Comparison of ENCODE assay signal across 7 cellular contexts in genomic region chr7:45848734-45849133, GRCh38. TPM values are rescaled to one million over a fixed set of nuclear protein-coding genes. Genes with fewer than 3 reads are reported as not detected.
"Had no signal": no experiment of that assay in that cellular context is flagged by ENCODE, and none has a peak within 500 bp of the region (broad histone marks: within the 10 kb centered on the region; RNA-seq: fewer than 3 reads in every experiment).

No MANE protein-coding gene starts in this region.

RNA-seq across cellular contexts. Expression of gene CCDC201, which starts 24.1 kb away (rescaled TPM):
- total RNA-seq: GM23248, GM23338, H1, H7, H9, HFFc6 had no signal

RNA-seq across cellular contexts. Expression of gene IGFBP1, which starts 39.6 kb away (rescaled TPM):
- total RNA-seq: GM23338, H1, H4, H7, H9, HFFc6 had no signal
